18 cellular contexts compared by ENCODE assay signal in genomic region chr14:76997257-76997970, GRCh38. TPM values are rescaled to one million over a fixed set of nuclear protein-coding genes. Genes with fewer than 3 reads are reported as not detected.
DNase-seq lines count a peak whose midpoint lies in the region; ATAC-seq, FAIRE-seq and TF ChIP-seq lines count a peak whose summit lies in the region.
"Had no signal": no experiment of that assay in that cellular context is flagged by ENCODE, and none has a peak within 500 bp of the region (broad histone marks: within the 10 kb centered on the region; RNA-seq: fewer than 3 reads in every experiment).

No MANE protein-coding gene starts in this region.

- 0 out of 2 replicates have a peak overlapping the region, but pooled peaks have one; percentile 52 for H2AFZ ChIP-seq in GM23338
- H2AFZ ChIP-seq in keratinocyte (ENCODE audit: control insufficient read depth, low read length): peak overlapping the region; percentile 60

- no peak overlapping the region for H3K9ac ChIP-seq in keratinocyte (ENCODE audit: control insufficient read depth, extremely low read depth, insufficient read depth, low read length)

- H3K79me2 ChIP-seq in GM23338 (replicated peaks; ENCODE audit: insufficient read depth) (no peaks in the 10 kb centered on the region), keratinocyte (ENCODE audit: control insufficient read depth, insufficient read depth, low read length) (no peaks in the 10 kb centered on the region)

- in situ Hi-C loops in ACHN (cut with HindIII; ENCODE audit: low pct_ligation_motif_present, low pct_unique_long_range_greater_than_20kb, low sequenced_read_pairs): no loop called here

- H3K27ac Mint-ChIP-seq in GM23338: no peak overlapping the region
- no peak overlapping the region for H3K27ac Mint-ChIP-seq in CD4-positive, alpha-beta T cell
- H3K27ac Mint-ChIP-seq: activated T-helper 17 cell treated with anti-CD3 and anti-CD28 coated beads, Interleukin-2, amount 50 U/mL, for 72 hours had no signal

- FAIRE-seq in keratinocyte (lab: Jason Lieb, UNC): no peak

- DNase-seq in ACHN: peak; percentile 42
- DNase-seq in GM23338 (ENCODE audit: low spot score): no peak
- DNase-seq in WERI-Rb-1: peak; percentile 76
- no peak for DNase-seq in keratinocyte (ENCODE audit: low read depth, low spot score)
- no peak for DNase-seq in left ventricle myocardium inferior
- DNase-seq in CD4-positive, alpha-beta T cell: no peak
- no peak for DNase-seq in stimulated activated CD4-positive, alpha-beta T cell treated with anti-CD3 and anti-CD28 coated beads, Interleukin-1b, Interleukin-23, amount 100 ng/mL, for 48 hours
- DNase-seq in NCI-H446 treated with DMSO at 0.1 percent for 48 hours (lab: John Stamatoyannopoulos, UW): no peak
- DNase-seq: amniotic stem cell; Calu3; foreskin melanocyte; H9; lower lobe of right lung; NCI-H1694 treated with DMSO at 0.1 percent for 48 hours; NCI-H526 treated with DMSO at 0.1 percent for 48 hours; stimulated activated CD4-positive, alpha-beta T cell treated with anti-CD3 and anti-CD28 coated beads, Interleukin-15, amount 100 ng/mL, for 24 hours had no signal

- peak; percentile 9 for ATAC-seq in GM23338
- no peak for ATAC-seq in CD4-positive, alpha-beta T cell (ENCODE audit: poor library complexity)
- ATAC-seq: activated T-helper 17 cell treated with anti-CD3 and anti-CD28 coated beads, Interleukin-2, amount 50 U/mL, for 72 hours; lower lobe of right lung had no signal

- no peaks in the 10 kb centered on the region for H4K20me1 ChIP-seq in GM23338 (replicated peaks; ENCODE audit: insufficient read depth)
- no peaks in the 10 kb centered on the region for H4K20me1 ChIP-seq in keratinocyte (ENCODE audit: control insufficient read depth, extremely low read depth, insufficient read depth, low read length)

- H3K36me3 Mint-ChIP-seq in GM23338 (ENCODE audit: low read depth): no peaks in the 10 kb centered on the region
- H3K36me3 Mint-ChIP-seq in CD4-positive, alpha-beta T cell (ENCODE audit: low read depth): no peaks in the 10 kb centered on the region

- H3K27ac ChIP-seq in GM23338 (ENCODE audit: low read depth) (no peak overlapping the region), WERI-Rb-1 (no peak overlapping the region; the same call in 1 of the 2 replicates), keratinocyte (ENCODE audit: control insufficient read depth, insufficient read depth, low read length) (peak overlapping the region; percentile 40), left ventricle myocardium inferior (replicated peaks) (no peak overlapping the region)
- H3K27ac ChIP-seq in CD4-positive, alpha-beta T cell (ENCODE audit: low read depth, low read length): no peak overlapping the region
- H3K27ac ChIP-seq: lower lobe of right lung, VCaP had no signal

- H3K9me3 ChIP-seq in WERI-Rb-1 (ENCODE audit: severe bottlenecking): no peaks in the 10 kb centered on the region
- no peaks in the 10 kb centered on the region for H3K9me3 ChIP-seq in keratinocyte (ENCODE audit: control insufficient read depth, low read depth, low read length)
- H3K9me3 ChIP-seq in left ventricle myocardium inferior (replicated peaks): no peaks in the 10 kb centered on the region
- no peaks in the 10 kb centered on the region for H3K9me3 ChIP-seq in CD4-positive, alpha-beta T cell (ENCODE audit: control insufficient read depth, low read length)
- H3K9me3 ChIP-seq: lower lobe of right lung had no signal

- intact Hi-C loops in left ventricle myocardium inferior (cut with micrococcal nuclease): no loop called here
- intact Hi-C loops in CD4-positive, alpha-beta T cell (cut with DNase I, micrococcal nuclease): no loop called here

- H3K9me1 ChIP-seq in keratinocyte (ENCODE audit: control insufficient read depth, extremely low read depth, insufficient read depth, low read length): no peaks in the 10 kb centered on the region

- POLR2A ChIA-PET in CD4-positive, alpha-beta T cell (lab: Charles Lee): interaction anchor here (1.2 kb wide), 2 partner anchors 27 to 36 kb away, joined by 3 to 4 read pairs; no protein-coding TSS in a partner anchor

- no peaks in the 10 kb centered on the region for H3K9me2 ChIP-seq in GM23338 (ENCODE audit: insufficient read depth)

- no peak overlapping the region; the same call in 2 of the 3 replicates for H3K4me3 Mint-ChIP-seq in GM23338
- no peak overlapping the region for H3K4me3 Mint-ChIP-seq in CD4-positive, alpha-beta T cell
- H3K4me3 Mint-ChIP-seq: activated T-helper 17 cell treated with anti-CD3 and anti-CD28 coated beads, Interleukin-2, amount 50 U/mL, for 72 hours; H9 had no signal

- H3F3A ChIP-seq in GM23338 (replicated peaks; ENCODE audit: low read depth): peaks cover 7% of the 10 kb centered on the region; the same call in 1 of the 2 replicates

- H3K36me3 ChIP-seq in GM23338 (ENCODE audit: insufficient read depth) (no peaks in the 10 kb centered on the region), WERI-Rb-1 (no peaks in the 10 kb centered on the region), keratinocyte (ENCODE audit: control insufficient read depth in 2 of 2, extremely low read depth in 1 of 2, insufficient read depth in 2 of 2, low read length in 2 of 2) (no peaks in the 10 kb centered on the region), left ventricle myocardium inferior (no peaks in the 10 kb centered on the region)
- H3K36me3 ChIP-seq: lower lobe of right lung had no signal

- no peak overlapping the region for H3K4me3 ChIP-seq in GM23338
- H3K4me3 ChIP-seq in WERI-Rb-1 (ENCODE audit: low read depth, low read length): no peak overlapping the region
- peak overlapping the region in 1 of 3 experiments; percentile 25 for H3K4me3 ChIP-seq in keratinocyte (ENCODE audit: control insufficient read depth in 2 of 3, extremely low read depth in 1 of 3, insufficient read depth in 2 of 3, low read depth in 1 of 3, low read length in 3 of 3)
- H3K4me3 ChIP-seq in left ventricle myocardium inferior: no peak overlapping the region
- H3K4me3 ChIP-seq: lower lobe of right lung had no signal

- H3K27me3 ChIP-seq in GM23338 (ENCODE audit: insufficient read depth) (no peaks in the 10 kb centered on the region), WERI-Rb-1 (ENCODE audit: insufficient read depth, low read depth, severe bottlenecking) (no peaks in the 10 kb centered on the region), keratinocyte (ENCODE audit: control insufficient read depth, extremely low read depth, insufficient read depth, low read length) (no peaks in the 10 kb centered on the region), left ventricle myocardium inferior (ENCODE audit: low read depth) (no peaks in the 10 kb centered on the region)
- H3K27me3 ChIP-seq in CD4-positive, alpha-beta T cell (ENCODE audit: control insufficient read depth, insufficient read depth, low read length): no peaks in the 10 kb centered on the region

- H3K27me3 Mint-ChIP-seq in GM23338 (ENCODE audit: insufficient read depth, low read depth, poor library complexity): peaks cover 19% of the 10 kb centered on the region
- H3K27me3 Mint-ChIP-seq in CD4-positive, alpha-beta T cell: no peaks in the 10 kb centered on the region
- H3K27me3 Mint-ChIP-seq: activated T-helper 17 cell treated with anti-CD3 and anti-CD28 coated beads, Interleukin-2, amount 50 U/mL, for 72 hours had no signal

- peaks cover 50% of the 10 kb centered on the region for H3K4me1 Mint-ChIP-seq in GM23338
- peaks cover 12% of the 10 kb centered on the region for H3K4me1 Mint-ChIP-seq in CD4-positive, alpha-beta T cell (ENCODE audit: low read depth)

- dilution Hi-C loops in keratinocyte (cut with MboI; ENCODE audit: extremely low pct_ligation_motif_present, low sequenced_read_pairs): no loop called here

- TF ChIP-seq CTCF in GM23338 (conservative IDR thresholded peaks at IDR 0.05; ENCODE audit: low read depth in 2 of 2) (no peak), WERI-Rb-1 (IDR thresholded peaks at IDR 0.05; ENCODE audit: low read depth, low read length) (no peak), keratinocyte (optimal IDR thresholded peaks at IDR 0.05 in 1 of 3, IDR thresholded peaks at IDR 0.05 in 1 of 3, conservative IDR thresholded peaks at IDR 0.05 in 1 of 3; ENCODE audit: extremely low read depth in 1 of 3, insufficient read depth in 2 of 3, low read length in 3 of 3) (no peak), left ventricle myocardium inferior (IDR thresholded peaks at IDR 0.05; ENCODE audit: borderline replicate concordance) (no peak)
- TF ChIP-seq CTCF in CD4-positive, alpha-beta T cell (IDR thresholded peaks at IDR 0.05): no peak

- peaks cover 41% of the 10 kb centered on the region for H3K4me1 ChIP-seq in GM23338 (ENCODE audit: insufficient read depth)
- H3K4me1 ChIP-seq in keratinocyte (ENCODE audit: control insufficient read depth, extremely low read depth, insufficient read depth, low read length): peaks cover 20% of the 10 kb centered on the region
- peaks cover 13% of the 10 kb centered on the region for H3K4me1 ChIP-seq in left ventricle myocardium inferior

- no peaks in the 10 kb centered on the region for H3K9me3 Mint-ChIP-seq in GM23338
- no peaks in the 10 kb centered on the region for H3K9me3 Mint-ChIP-seq in CD4-positive, alpha-beta T cell
- H3K9me3 Mint-ChIP-seq: activated T-helper 17 cell treated with anti-CD3 and anti-CD28 coated beads, Interleukin-2, amount 50 U/mL, for 72 hours; H9 had no signal

- H3K4me2 ChIP-seq in GM23338 (peak overlapping the region; percentile 64), keratinocyte (ENCODE audit: control insufficient read depth, extremely low read depth, insufficient read depth, low read depth, low read length) (peak overlapping the region; percentile 66)

- CTCF ChIA-PET in CD4-positive, alpha-beta T cell (lab: Charles Lee): interaction anchor here (1.1 kb wide), 1 partner anchor 19 kb away, joined by 3 read pairs; no protein-coding TSS in a partner anchor

TF ChIP-seq in GM23338, 12 proteins besides CTCF, POLR2A, EP300 and RAD21 (continues in another document):
- TF ChIP-seq ZNF114 (CRISPR knock-in tag; IDR thresholded peaks at IDR 0.05): no peak
- no peak for TF ChIP-seq CREB1 (CRISPR knock-in tag; IDR thresholded peaks at IDR 0.05; ENCODE audit: low read depth)
- no peak for TF ChIP-seq STAT1 (IDR thresholded peaks at IDR 0.05; ENCODE audit: unreplicated experiment)
- TF ChIP-seq ZNF331 (CRISPR knock-in tag; IDR thresholded peaks at IDR 0.05; ENCODE audit: low read depth): no peak

RNA-seq across cellular contexts. Expression of gene IRF2BPL, which starts 31.1 kb away (rescaled TPM):
- total RNA-seq in GM23338 (2014; rRNA removed; shearing (Covaris generic)): 97.8 and 119 TPM in 2 replicates
- polyA plus RNA-seq in GM23338 (2016; fragmentation: Nextera tagmentation; extraction: Ambion mirVana) (11.2 and 13.2 TPM in 2 replicates), keratinocyte (4.2 to 6.8 TPM (median 5.6 TPM) in 3 replicates)
- 4.0 TPM for polyA plus RNA-seq in keratinocyte (2011; ENCODE audit: low read depth)
- 3.3 and 6.7 TPM in 2 replicates for polyA plus RNA-seq in keratinocyte (2011; cell fraction: cytosol; rRNA removed)
- polyA plus RNA-seq in keratinocyte (2011; cell fraction: nucleus; rRNA removed): 7.0 and 9.5 TPM in 2 replicates
- 9.0 and 15.9 TPM in 2 replicates for polyA plus RNA-seq in keratinocyte (2012; ENCODE audit: low replicate concordance)
- polyA minus RNA-seq in keratinocyte: 3.6 to 8.6 TPM (median 4.1 TPM) in 3 replicates
- polyA minus RNA-seq in keratinocyte (2011; cell fraction: cytosol; rRNA and poly(A)+ RNA removed): 20.3 TPM
- polyA minus RNA-seq in keratinocyte (2011; cell fraction: nucleus; rRNA and poly(A)+ RNA removed): 11.1 and 12.7 TPM in 2 replicates
- 35.5 TPM for total RNA-seq in left ventricle myocardium inferior
- 10 to 100 TPM; 70.9 to 71.8 TPM for total RNA-seq in CD4-positive, alpha-beta T cell

Comparison
In these comparisons a context has a peak if more than half of its experiments do, and no peak if none do; other contexts are left out.
1. DNase-seq: peak in ACHN (single experiment) and WERI-Rb-1 (single experiment); none in GM23338 (single experiment), keratinocyte (single experiment), left ventricle myocardium inferior (single experiment), CD4-positive, alpha-beta T cell (0 of 10), stimulated activated CD4-positive, alpha-beta T cell treated with anti-CD3 and anti-CD28 coated beads, Interleukin-1b, Interleukin-23, amount 100 ng/mL, for 48 hours (single experiment) and NCI-H446 treated with DMSO at 0.1 percent for 48 hours (single experiment).